In the genomic region with DNA sequence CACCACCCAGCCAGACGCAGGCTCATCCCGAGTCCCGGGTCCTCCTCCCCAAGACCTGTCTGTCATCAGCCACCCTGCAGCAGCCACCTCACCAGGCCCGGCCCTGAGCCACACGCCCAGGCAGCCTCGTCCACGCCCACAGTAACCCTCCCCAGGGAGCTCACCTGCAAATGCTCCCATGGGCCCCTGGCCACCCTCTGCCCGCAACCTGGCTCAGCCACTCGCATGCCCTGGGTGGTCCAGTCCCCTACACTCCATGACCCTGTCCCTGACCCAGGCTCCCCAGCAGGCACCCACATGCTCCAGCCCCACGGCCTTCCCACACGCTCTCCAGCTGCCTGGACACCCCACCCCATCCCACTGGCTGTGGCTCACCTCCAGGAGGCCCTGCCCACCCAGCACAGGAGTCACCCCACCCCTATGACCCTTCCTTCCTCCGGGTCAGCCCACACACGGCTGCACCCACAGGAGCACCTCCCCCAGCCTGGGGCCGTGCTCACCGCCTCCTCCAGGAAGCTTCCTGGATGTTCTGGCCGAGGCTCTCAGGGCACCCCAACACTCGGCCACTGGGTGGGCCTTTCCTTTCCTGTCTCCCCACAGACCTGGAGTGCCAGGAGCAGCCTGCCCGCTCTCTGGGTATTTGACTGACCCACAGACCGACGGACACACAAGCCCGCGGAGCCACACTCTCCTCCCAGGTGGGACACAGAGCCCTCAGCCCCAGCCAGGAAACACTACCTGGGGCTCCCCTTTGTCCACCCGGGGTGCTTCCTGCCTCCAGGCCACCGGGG, we compare ENCODE assay signal across 10 cellular contexts. TPM values are rescaled to one million over a fixed set of nuclear protein-coding genes. Genes with fewer than 3 reads are reported as not detected.
DNase-seq lines count a peak whose midpoint lies in the region; ATAC-seq and TF ChIP-seq lines count a peak whose summit lies in the region.
"Had no signal": no experiment of that assay in that cellular context is flagged by ENCODE, and none has a peak within 500 bp of the region (broad histone marks: within the 10 kb centered on the region; RNA-seq: fewer than 3 reads in every experiment).

No MANE protein-coding gene starts in this region.

- H3K4me2 ChIP-seq in OCI-LY1 (ENCODE audit: low read length) (peak overlapping the region; percentile 99), osteoblast (ENCODE audit: insufficient read depth, low read length) (peak overlapping the region; percentile 50)
- H3K4me2 ChIP-seq: KMS-11 had no signal

- no peaks in the 10 kb centered on the region for H3K36me3 Mint-ChIP-seq in endodermal cell (ENCODE audit: low read depth)

- peak; percentile 67 for DNase-seq in CMK (ENCODE audit: low read depth)
- DNase-seq in endodermal cell = no peak
- DNase-seq in osteoblast (ENCODE audit: insufficient read length, low spot score, missing footprints) = no peak
- no peak for DNase-seq in MG63
- DNase-seq: stimulated activated CD4-positive, alpha-beta T cell treated with anti-CD3 and anti-CD28 coated beads, Interleukin-1b, Interleukin-23, amount 100 ng/mL, for 48 hours had no signal

- H3K79me2 ChIP-seq in OCI-LY1 (ENCODE audit: insufficient read depth, low read length) (peaks cover 54% of the 10 kb centered on the region), osteoblast (ENCODE audit: insufficient read depth, low read length) (peaks cover 82% of the 10 kb centered on the region)

- no peak for TF ChIP-seq CTCF in OCI-LY1 (IDR thresholded peaks at IDR 0.05; ENCODE audit: low read length)
- TF ChIP-seq CTCF in endodermal cell (conservative IDR thresholded peaks at IDR 0.05) = no peak
- TF ChIP-seq CTCF in osteoblast (IDR thresholded peaks at IDR 0.05; ENCODE audit: extremely low read depth, low read depth, low read length) = no peak

- H3K27ac Mint-ChIP-seq in endodermal cell = peak overlapping the region; percentile 72

- H2AFZ ChIP-seq in OCI-LY1 (ENCODE audit: low read length) = no peak overlapping the region
- H2AFZ ChIP-seq in osteoblast (ENCODE audit: low read length) = no peak overlapping the region

- H3K9me3 Mint-ChIP-seq in endodermal cell = no peaks in the 10 kb centered on the region

- ATAC-seq in GM19467 (IDR thresholded peaks at IDR 0.05; ENCODE audit: unreplicated experiment) = no peak
- ATAC-seq in GM18907 (IDR thresholded peaks at IDR 0.05; ENCODE audit: unreplicated experiment) = no peak
- no peak for ATAC-seq in GM18505 (IDR thresholded peaks at IDR 0.05; ENCODE audit: unreplicated experiment)

- H3K4me3 Mint-ChIP-seq in endodermal cell = no peak overlapping the region

- no peaks in the 10 kb centered on the region for H4K20me1 ChIP-seq in OCI-LY1 (ENCODE audit: insufficient read depth, low read length)
- peaks cover 68% of the 10 kb centered on the region for H4K20me1 ChIP-seq in osteoblast (ENCODE audit: insufficient read depth, low read length)

- no peaks in the 10 kb centered on the region for H3F3A ChIP-seq in OCI-LY1 (ENCODE audit: insufficient read depth, low read length)

- H3K36me3 ChIP-seq in OCI-LY1 (ENCODE audit: insufficient read depth, low read length) (peaks cover 35% of the 10 kb centered on the region), endodermal cell (ENCODE audit: control insufficient read depth, insufficient read depth, low read length) (peaks cover 17% of the 10 kb centered on the region), osteoblast (ENCODE audit: insufficient read depth, low read length) (peaks cover 9% of the 10 kb centered on the region), MG63 (peaks cover 9% of the 10 kb centered on the region; the same call in 1 of the 2 replicates)

- peak overlapping the region; percentile 22 for H3K27ac ChIP-seq in OCI-LY1 (ENCODE audit: low read depth, low read length, poor library complexity, severe bottlenecking)
- H3K27ac ChIP-seq in endodermal cell (ENCODE audit: low read depth, low read length) = peak overlapping the region; percentile 38
- H3K27ac ChIP-seq in osteoblast (ENCODE audit: low read depth, low read length) = peak overlapping the region; percentile 31
- H3K27ac ChIP-seq: KMS-11 had no signal

- H3K4me1 ChIP-seq in OCI-LY1 (ENCODE audit: insufficient read depth, low read length, severe bottlenecking) (peaks cover 59% of the 10 kb centered on the region), endodermal cell (ENCODE audit: control insufficient read depth, insufficient read depth, low read length) (peaks cover 13% of the 10 kb centered on the region), osteoblast (ENCODE audit: insufficient read depth, low read length) (peaks cover 30% of the 10 kb centered on the region)

- no peaks in the 10 kb centered on the region for H3K9me3 ChIP-seq in OCI-LY1 (ENCODE audit: low read length)
- H3K9me3 ChIP-seq in endodermal cell (ENCODE audit: control insufficient read depth, low read length) = no peaks in the 10 kb centered on the region
- H3K9me3 ChIP-seq in osteoblast (ENCODE audit: low read depth, low read length) = no peaks in the 10 kb centered on the region
- no peaks in the 10 kb centered on the region for H3K9me3 ChIP-seq in MG63

- no peaks in the 10 kb centered on the region for H3K9me2 ChIP-seq in OCI-LY1 (ENCODE audit: low read depth, low read length)

- H3K27me3 ChIP-seq in OCI-LY1 (ENCODE audit: insufficient read depth, low read length) = no peaks in the 10 kb centered on the region
- H3K27me3 ChIP-seq in endodermal cell (ENCODE audit: control insufficient read depth, insufficient read depth, low read length, poor library complexity, severe bottlenecking) = no peaks in the 10 kb centered on the region
- no peaks in the 10 kb centered on the region for H3K27me3 ChIP-seq in osteoblast (ENCODE audit: insufficient read depth, low read length)
- H3K27me3 ChIP-seq in MG63 = no peaks in the 10 kb centered on the region

- no peak for TF ChIP-seq POLR2A in GM18505 (IDR thresholded peaks at IDR 0.05; ENCODE audit: borderline replicate concordance, extremely low read depth, insufficient read depth, insufficient read length)

- peaks cover 1% of the 10 kb centered on the region for H3K27me3 Mint-ChIP-seq in endodermal cell (ENCODE audit: insufficient read depth)

- 88 to 92% methylated on average over 12 to 24 of the region's 24 CpGs for WGBS in endodermal cell (ENCODE audit: insufficient coverage in 1 of 2, insufficient read length in 1 of 2), 2 experiments

- peak overlapping the region; percentile 15; the same call in 1 of the 2 replicates for H3K9ac ChIP-seq in OCI-LY1 (ENCODE audit: low read length)
- H3K9ac ChIP-seq in endodermal cell (ENCODE audit: extremely low read depth, low read length, poor library complexity, severe bottlenecking) = no peak overlapping the region
- H3K9ac ChIP-seq: KMS-11 had no signal

- peaks cover 7% of the 10 kb centered on the region for H3K4me1 Mint-ChIP-seq in endodermal cell

- H3K4me3 ChIP-seq in OCI-LY1 (ENCODE audit: low read depth, low read length, poor library complexity, severe bottlenecking) (peak overlapping the region; percentile 99), endodermal cell (ENCODE audit: low read length) (no peak overlapping the region), osteoblast (ENCODE audit: insufficient read depth, low read length) (peak overlapping the region; percentile 10), MG63 (no peak overlapping the region)

RNA-seq across cellular contexts. Expression of a gene that starts 3.6 kb away (rescaled TPM):
- total RNA-seq in endodermal cell (100 to 1,000 TPM; 157 to 176 TPM), osteoblast (74.0 and 84.0 TPM in 2 replicates)
- polyA plus RNA-seq in endodermal cell (2013, experiment 1 of 2) = 146 TPM
- polyA plus RNA-seq in endodermal cell (2013, experiment 2 of 2) = 122 TPM
- 40.3 and 75.8 TPM in 2 replicates for total RNA-seq in MG63 (2014; rRNA removed; shearing (Covaris generic); ENCODE audit: low replicate concordance)

RNA-seq across cellular contexts. Expression of a gene that starts 4.0 kb away (rescaled TPM):
- not detected for total RNA-seq in endodermal cell
- polyA plus RNA-seq in endodermal cell (2013, experiment 1 of 2) = under 0.01 TPM
- under 0.01 TPM for polyA plus RNA-seq in endodermal cell (2013, experiment 2 of 2)
- total RNA-seq in osteoblast = not detected in 2 replicates
- not detected in 2 replicates for total RNA-seq in MG63 (2014; rRNA removed; shearing (Covaris generic); ENCODE audit: low replicate concordance)

RNA-seq across cellular contexts. Expression of a gene that starts 9.1 kb away (rescaled TPM):
- total RNA-seq in endodermal cell (100 to 1,000 TPM; 426 to 469 TPM), osteoblast (537 and 594 TPM in 2 replicates)
- 225 TPM for polyA plus RNA-seq in endodermal cell (2013, experiment 1 of 2)
- 200 TPM for polyA plus RNA-seq in endodermal cell (2013, experiment 2 of 2)
- total RNA-seq in MG63 (2014; rRNA removed; shearing (Covaris generic); ENCODE audit: low replicate concordance) = 52.7 and 84.9 TPM in 2 replicates

RNA-seq across cellular contexts. Expression of a gene that starts 17.1 kb away (rescaled TPM):
- total RNA-seq in endodermal cell = 1 to 10 TPM; 2.0 TPM
- 0.85 TPM for polyA plus RNA-seq in endodermal cell (2013, experiment 1 of 2)
- 0.50 TPM for polyA plus RNA-seq in endodermal cell (2013, experiment 2 of 2)
- total RNA-seq in osteoblast = not detected in 2 replicates
- not detected in 2 replicates for total RNA-seq in MG63 (2014; rRNA removed; shearing (Covaris generic); ENCODE audit: low replicate concordance)

RNA-seq across cellular contexts. Expression of a gene that starts 22.6 kb away (rescaled TPM):
- total RNA-seq in endodermal cell = 10 to 100 TPM; 67.2 to 68.7 TPM
- 16.2 TPM for polyA plus RNA-seq in endodermal cell (2013, experiment 1 of 2)
- polyA plus RNA-seq in endodermal cell (2013, experiment 2 of 2) = 16.2 TPM
- 33.3 and 43.0 TPM in 2 replicates for total RNA-seq in osteoblast
- 0.26 and 4.3 TPM in 2 replicates for total RNA-seq in MG63 (2014; rRNA removed; shearing (Covaris generic); ENCODE audit: low replicate concordance)

Comparison
In these comparisons a context has a peak if more than half of its experiments do, and no peak if none do; other contexts are left out.
1. H3K4me3 ChIP-seq: peak in OCI-LY1 (single experiment) and osteoblast (single experiment); none in endodermal cell (single experiment) and MG63 (single experiment).
2. Peak in every context shown above with its lines, with median percentiles within 50 percentile points of each other: H3K27ac ChIP-seq.